ENCODE assay signal across 1 cellular context in the genomic region with DNA sequence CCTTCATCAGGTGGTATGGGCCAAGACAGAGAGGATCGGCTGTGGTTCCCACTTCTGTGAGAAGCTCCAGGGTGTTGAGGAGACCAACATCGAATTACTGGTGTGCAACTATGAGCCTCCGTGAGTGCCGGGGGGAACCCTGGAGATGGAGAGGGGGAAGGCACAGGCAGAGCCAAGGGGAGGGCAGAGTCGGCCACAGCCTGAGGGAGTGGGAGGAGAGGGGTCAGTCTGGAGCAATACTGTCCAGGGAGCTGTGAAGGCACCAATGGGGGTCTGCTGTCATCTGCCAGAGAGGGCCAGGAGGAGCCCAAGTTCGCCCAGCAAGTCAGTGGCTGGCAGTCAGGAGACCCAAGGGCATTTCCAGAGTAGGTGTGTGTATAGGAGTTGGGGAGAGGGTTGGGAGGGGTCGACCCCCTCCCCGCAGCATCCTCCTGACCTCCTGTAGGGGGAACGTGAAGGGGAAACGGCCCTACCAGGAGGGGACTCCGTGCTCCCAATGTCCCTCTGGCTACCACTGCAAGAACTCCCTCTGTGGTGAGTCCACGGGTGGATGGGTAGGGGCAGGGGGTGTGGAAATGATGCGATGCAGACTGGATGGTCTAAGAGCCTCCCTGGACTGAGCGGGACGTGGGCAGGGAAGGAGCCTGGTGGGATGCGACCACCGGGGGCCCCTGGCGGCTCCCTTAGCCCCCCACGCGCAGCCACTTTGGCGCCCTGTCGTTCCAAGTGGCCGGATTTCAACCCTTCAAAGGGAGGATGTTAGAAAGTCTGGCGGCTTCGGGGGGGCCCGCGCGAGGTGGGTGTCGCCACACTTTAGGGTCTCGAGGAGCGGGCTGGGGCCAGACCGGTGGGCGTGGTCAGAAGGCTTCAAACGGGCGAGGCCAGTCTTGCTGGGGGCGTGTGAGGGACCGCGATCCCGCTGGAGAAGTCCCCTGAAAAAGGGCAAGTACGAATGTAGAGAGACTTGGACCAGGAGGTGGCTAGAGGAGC.
TF ChIP-seq lines count a peak whose summit lies in the region.

No MANE protein-coding gene starts in this region.

TF ChIP-seq in HCT116, 20 proteins besides CTCF, POLR2A, EP300 and RAD21:
- TF ChIP-seq, protein P1, sequence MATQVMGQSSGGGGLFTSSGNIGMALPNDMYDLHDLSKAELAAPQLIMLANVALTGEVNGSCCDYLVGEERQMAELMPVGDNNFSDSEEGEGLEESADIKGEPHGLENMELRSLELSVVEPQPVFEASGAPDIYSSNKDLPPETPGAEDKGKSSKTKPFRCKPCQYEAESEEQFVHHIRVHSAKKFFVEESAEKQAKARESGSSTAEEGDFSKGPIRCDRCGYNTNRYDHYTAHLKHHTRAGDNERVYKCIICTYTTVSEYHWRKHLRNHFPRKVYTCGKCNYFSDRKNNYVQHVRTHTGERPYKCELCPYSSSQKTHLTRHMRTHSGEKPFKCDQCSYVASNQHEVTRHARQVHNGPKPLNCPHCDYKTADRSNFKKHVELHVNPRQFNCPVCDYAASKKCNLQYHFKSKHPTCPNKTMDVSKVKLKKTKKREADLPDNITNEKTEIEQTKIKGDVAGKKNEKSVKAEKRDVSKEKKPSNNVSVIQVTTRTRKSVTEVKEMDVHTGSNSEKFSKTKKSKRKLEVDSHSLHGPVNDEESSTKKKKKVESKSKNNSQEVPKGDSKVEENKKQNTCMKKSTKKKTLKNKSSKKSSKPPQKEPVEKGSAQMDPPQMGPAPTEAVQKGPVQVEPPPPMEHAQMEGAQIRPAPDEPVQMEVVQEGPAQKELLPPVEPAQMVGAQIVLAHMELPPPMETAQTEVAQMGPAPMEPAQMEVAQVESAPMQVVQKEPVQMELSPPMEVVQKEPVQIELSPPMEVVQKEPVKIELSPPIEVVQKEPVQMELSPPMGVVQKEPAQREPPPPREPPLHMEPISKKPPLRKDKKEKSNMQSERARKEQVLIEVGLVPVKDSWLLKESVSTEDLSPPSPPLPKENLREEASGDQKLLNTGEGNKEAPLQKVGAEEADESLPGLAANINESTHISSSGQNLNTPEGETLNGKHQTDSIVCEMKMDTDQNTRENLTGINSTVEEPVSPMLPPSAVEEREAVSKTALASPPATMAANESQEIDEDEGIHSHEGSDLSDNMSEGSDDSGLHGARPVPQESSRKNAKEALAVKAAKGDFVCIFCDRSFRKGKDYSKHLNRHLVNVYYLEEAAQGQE (IDR thresholded peaks at IDR 0.05; ENCODE audit: low read depth) = no peak
- no peak for TF ChIP-seq YY1 (IDR thresholded peaks at IDR 0.05; ENCODE audit: extremely low read depth, insufficient replicate concordance, low read depth, low read length)
- TF ChIP-seq EZH2phosphoT487 (IDR thresholded peaks at IDR 0.05; ENCODE audit: borderline replicate concordance) = no peak
- TF ChIP-seq ZNF274 (IDR thresholded peaks at IDR 0.05; ENCODE audit: low read depth, low read length) = no peak
- no peak for TF ChIP-seq SIN3A (IDR thresholded peaks at IDR 0.05; ENCODE audit: low read depth)
- no peak for TF ChIP-seq ZFX (IDR thresholded peaks at IDR 0.05)
- no peak for TF ChIP-seq FOSL1 (IDR thresholded peaks at IDR 0.05; ENCODE audit: low read depth)
- TF ChIP-seq EGR1 (IDR thresholded peaks at IDR 0.05; ENCODE audit: low read depth) = no peak
- TF ChIP-seq EZH2 (IDR thresholded peaks at IDR 0.05) = no peak
- TF ChIP-seq, protein P2, sequence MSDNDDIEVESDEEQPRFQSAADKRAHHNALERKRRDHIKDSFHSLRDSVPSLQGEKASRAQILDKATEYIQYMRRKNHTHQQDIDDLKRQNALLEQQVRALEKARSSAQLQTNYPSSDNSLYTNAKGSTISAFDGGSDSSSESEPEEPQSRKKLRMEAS (IDR thresholded peaks at IDR 0.05) = no peak
- TF ChIP-seq CBX3 (IDR thresholded peaks at IDR 0.05; ENCODE audit: low read depth) = no peak
- TF ChIP-seq, protein P3, sequence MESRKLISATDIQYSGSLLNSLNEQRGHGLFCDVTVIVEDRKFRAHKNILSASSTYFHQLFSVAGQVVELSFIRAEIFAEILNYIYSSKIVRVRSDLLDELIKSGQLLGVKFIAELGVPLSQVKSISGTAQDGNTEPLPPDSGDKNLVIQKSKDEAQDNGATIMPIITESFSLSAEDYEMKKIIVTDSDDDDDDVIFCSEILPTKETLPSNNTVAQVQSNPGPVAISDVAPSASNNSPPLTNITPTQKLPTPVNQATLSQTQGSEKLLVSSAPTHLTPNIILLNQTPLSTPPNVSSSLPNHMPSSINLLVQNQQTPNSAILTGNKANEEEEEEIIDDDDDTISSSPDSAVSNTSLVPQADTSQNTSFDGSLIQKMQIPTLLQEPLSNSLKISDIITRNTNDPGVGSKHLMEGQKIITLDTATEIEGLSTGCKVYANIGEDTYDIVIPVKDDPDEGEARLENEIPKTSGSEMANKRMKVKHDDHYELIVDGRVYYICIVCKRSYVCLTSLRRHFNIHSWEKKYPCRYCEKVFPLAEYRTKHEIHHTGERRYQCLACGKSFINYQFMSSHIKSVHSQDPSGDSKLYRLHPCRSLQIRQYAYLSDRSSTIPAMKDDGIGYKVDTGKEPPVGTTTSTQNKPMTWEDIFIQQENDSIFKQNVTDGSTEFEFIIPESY (IDR thresholded peaks at IDR 0.05; ENCODE audit: extremely low read depth, insufficient replicate concordance, low read length) = no peak
- no peak for TF ChIP-seq ELF1 (IDR thresholded peaks at IDR 0.05; ENCODE audit: borderline replicate concordance, low read depth)
- TF ChIP-seq, protein P4, sequence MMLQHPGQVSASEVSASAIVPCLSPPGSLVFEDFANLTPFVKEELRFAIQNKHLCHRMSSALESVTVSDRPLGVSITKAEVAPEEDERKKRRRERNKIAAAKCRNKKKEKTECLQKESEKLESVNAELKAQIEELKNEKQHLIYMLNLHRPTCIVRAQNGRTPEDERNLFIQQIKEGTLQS (IDR thresholded peaks at IDR 0.05) = no peak
- TF ChIP-seq SP1 (IDR thresholded peaks at IDR 0.05; ENCODE audit: low read depth) = no peak
- no peak for TF ChIP-seq SRF (IDR thresholded peaks at IDR 0.05; ENCODE audit: low read depth)
- no peak for TF ChIP-seq JUND (IDR thresholded peaks at IDR 0.05)
